ENCODE assay signal across 9 cellular contexts in the genomic region with DNA sequence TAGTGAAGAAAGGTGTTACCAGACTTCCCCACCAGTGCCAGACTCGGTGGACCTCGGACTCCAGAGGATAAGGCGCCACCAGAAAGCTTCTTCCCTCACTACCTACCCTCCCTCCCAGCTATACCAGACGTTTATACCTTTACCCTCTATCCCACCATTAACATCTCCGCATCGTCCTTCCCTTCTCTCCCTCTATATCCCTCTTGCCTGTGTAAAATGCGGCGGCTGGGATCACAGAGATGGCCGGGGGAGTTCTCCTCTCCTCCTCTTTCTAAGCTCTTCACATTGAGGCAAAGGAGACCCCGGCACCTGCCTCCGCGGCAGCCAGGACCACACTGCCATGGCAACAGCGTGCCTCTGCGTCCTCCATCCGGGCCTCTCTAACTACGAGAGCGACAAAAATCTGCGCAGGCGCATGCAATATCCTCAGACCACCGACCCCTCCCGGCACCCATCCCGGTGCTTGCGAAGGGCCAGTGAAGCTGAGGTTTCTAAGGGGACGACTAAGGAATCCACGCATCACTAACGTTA. TPM values are rescaled to one million over a fixed set of nuclear protein-coding genes. Genes with fewer than 3 reads are reported as not detected.
DNase-seq lines count a peak whose midpoint lies in the region; ATAC-seq, FAIRE-seq and TF ChIP-seq lines count a peak whose summit lies in the region.
"Had no signal": no experiment of that assay in that cellular context is flagged by ENCODE, and none has a peak within 500 bp of the region (broad histone marks: within the 10 kb centered on the region; RNA-seq: fewer than 3 reads in every experiment).

A gene (minus strand): TSS at position 394 of the 531 bp plus-strand sequence. CDS start 2,547 bp downstream, outside the sequence.

- H3K79me2 ChIP-seq in Loucy (ENCODE audit: insufficient read depth, low read length): no peaks in the 10 kb centered on the region

- TF ChIP-seq POLR2A in A549 (IDR thresholded peaks at IDR 0.05; ENCODE audit: low read length): no peak

- H3K9me3 ChIP-seq in A549 (peaks cover 4% of the 10 kb centered on the region; the same call in 2 of the 3 replicates), Loucy (ENCODE audit: insufficient read depth, low read depth, low read length) (no peaks in the 10 kb centered on the region), WERI-Rb-1 (ENCODE audit: severe bottlenecking) (no peaks in the 10 kb centered on the region)

- H2AFZ ChIP-seq in Loucy (ENCODE audit: low read length): peak within 1 kb of the TSS; percentile 91

- no peak for FAIRE-seq in A549 (lab: Jason Lieb, UNC)
- peak; percentile 68 for FAIRE-seq in GM19239 (lab: Jason Lieb, UNC)

- H3K4me2 ChIP-seq in A549: peak within 1 kb of the TSS; percentile 57
- H3K4me2 ChIP-seq in Loucy (ENCODE audit: low read depth, low read length, poor library complexity, severe bottlenecking): peak within 1 kb of the TSS; percentile 66
- H3K4me2 ChIP-seq: BLaER1 treated with 17β-estradiol and CSF1 and Interleukin-3, amounts not matched to agents 10 nM and 100 nM had no signal

- peak within 1 kb of the TSS; percentile 70 for H3K9ac ChIP-seq in Loucy (ENCODE audit: low read depth, low read length, poor library complexity, severe bottlenecking)
- H3K9ac ChIP-seq: BLaER1 treated with 17β-estradiol and CSF1 and Interleukin-3, amounts not matched to agents 10 nM and 100 nM had no signal

- DNase-seq in A549 (ENCODE audit: low read depth in 1 of 2, low spot score in 1 of 2) (peak; percentile 7 to 23), GM19239 (ENCODE audit: insufficient read length, low spot score) (peak; percentile 5), WERI-Rb-1 (peak; percentile 87), cardiac fibroblast (ENCODE audit: low read depth in 2 of 2) (peak; percentile 34 to 60), iris pigment epithelial cell (ENCODE audit: low read depth) (peak; percentile 50), AML-193 (lab: John Stamatoyannopoulos, UW) (no peak)
- peak; percentile 41 for DNase-seq in stimulated activated CD4-positive, alpha-beta T cell treated with anti-CD3 and anti-CD28 coated beads, Interleukin-12 subunit alpha, Interleukin-12 subunit beta, amount 100 ng/mL, for 4 hours

- H3K9me2 ChIP-seq in Loucy (replicated peaks; ENCODE audit: low read depth, low read length): no peaks in the 10 kb centered on the region

- 29% methylated on average over 26 of the region's 26 CpGs for WGBS in A549 (ENCODE audit: missing lambda C conversion rate)

- no peaks in the 10 kb centered on the region for H3F3A ChIP-seq in Loucy (ENCODE audit: low read depth)

- peak; percentile 74 to 83 for ATAC-seq in A549

- CTCF ChIA-PET in A549 (lab: Yijun Ruan, JAX): interaction anchor here (0.6 to 1.4 kb wide), 4 partner anchors 10 to 844 kb away, joined by 3 to 4 read pairs (median 4); no protein-coding TSS in a partner anchor

- H3K27me3 ChIP-seq in Loucy (ENCODE audit: insufficient read depth, low read length, poor library complexity, severe bottlenecking) (no peaks in the 10 kb centered on the region), WERI-Rb-1 (ENCODE audit: insufficient read depth, low read depth, severe bottlenecking) (no peaks in the 10 kb centered on the region)
- H3K27me3 ChIP-seq: BLaER1 treated with 17β-estradiol and CSF1 and Interleukin-3, amounts not matched to agents 10 nM and 100 nM had no signal

- POLR2A ChIA-PET in A549 (lab: Yijun Ruan, JAX): no interaction called here

- TF ChIP-seq CTCF in A549 (IDR thresholded peaks at IDR 0.05) (no peak), Loucy (conservative IDR thresholded peaks at IDR 0.05; ENCODE audit: low read length) (no peak), WERI-Rb-1 (IDR thresholded peaks at IDR 0.05; ENCODE audit: low read depth, low read length) (no peak), cardiac fibroblast (IDR thresholded peaks at IDR 0.05; ENCODE audit: low read depth, low read length) (no peak)

- TF ChIP-seq EP300 in A549 (IDR thresholded peaks at IDR 0.05): no peak

- H3K36me3 ChIP-seq in Loucy (ENCODE audit: insufficient read depth, low read length) (no peaks in the 10 kb centered on the region), WERI-Rb-1 (no peaks in the 10 kb centered on the region)
- H3K36me3 ChIP-seq: BLaER1 treated with 17β-estradiol and CSF1 and Interleukin-3, amounts not matched to agents 10 nM and 100 nM had no signal

- H4K20me1 ChIP-seq in Loucy (ENCODE audit: insufficient read depth, low read length, poor library complexity, severe bottlenecking): no peaks in the 10 kb centered on the region
- H4K20me1 ChIP-seq: BLaER1 treated with 17β-estradiol and CSF1 and Interleukin-3, amounts not matched to agents 10 nM and 100 nM had no signal

- H3K4me3 ChIP-seq in A549 (peak within 1 kb of the TSS; percentile 38), Loucy (ENCODE audit: low read length, poor library complexity, severe bottlenecking) (peak within 1 kb of the TSS; percentile 71), WERI-Rb-1 (ENCODE audit: low read depth, low read length) (peak within 1 kb of the TSS; percentile 63), cardiac fibroblast (replicated peaks in 1 of 2; ENCODE audit: low read depth in 2 of 2, low read length in 2 of 2) (peak within 1 kb of the TSS; percentile 48 to 50)
- H3K4me3 ChIP-seq: BLaER1 treated with 17β-estradiol and CSF1 and Interleukin-3, amounts not matched to agents 10 nM and 100 nM had no signal

- H3K27ac ChIP-seq in A549 (no peak within 1 kb of the TSS), WERI-Rb-1 (peak within 1 kb of the TSS; percentile 45)
- H3K27ac ChIP-seq: BLaER1 treated with 17β-estradiol and CSF1 and Interleukin-3, amounts not matched to agents 10 nM and 100 nM had no signal

- H3K4me1 ChIP-seq in A549: no peaks in the 10 kb centered on the region
- peaks cover 4% of the 10 kb centered on the region for H3K4me1 ChIP-seq in Loucy (ENCODE audit: insufficient read depth, low read length, poor library complexity, severe bottlenecking)
- H3K4me1 ChIP-seq: BLaER1 treated with 17β-estradiol and CSF1 and Interleukin-3, amounts not matched to agents 10 nM and 100 nM had no signal

- TF ChIP-seq RAD21 in A549 (conservative IDR thresholded peaks at IDR 0.05 in 1 of 2, IDR thresholded peaks at IDR 0.05 in 1 of 2): no peak

TF ChIP-seq in A549, 52 proteins besides CTCF, POLR2A, EP300 and RAD21:
- TF ChIP-seq CHD4 (IDR thresholded peaks at IDR 0.05; ENCODE audit: borderline replicate concordance) (no peak), GATA3 (IDR thresholded peaks at IDR 0.05; ENCODE audit: borderline replicate concordance) (no peak), FOSL2 (IDR thresholded peaks at IDR 0.05) (no peak), FOSL2 (CRISPR knock-in tag; IDR thresholded peaks at IDR 0.05) (no peak), EHF (CRISPR knock-in tag; IDR thresholded peaks at IDR 0.05) (no peak), ZSCAN20 (CRISPR knock-in tag; IDR thresholded peaks at IDR 0.05) (no peak), PHF8 (IDR thresholded peaks at IDR 0.05; ENCODE audit: borderline replicate concordance, low read depth) (no peak), MAFK (IDR thresholded peaks at IDR 0.05; ENCODE audit: partially characterized antibody) (no peak), RARB (CRISPR knock-in tag; IDR thresholded peaks at IDR 0.05) (no peak)
- TF ChIP-seq, protein P1, sequence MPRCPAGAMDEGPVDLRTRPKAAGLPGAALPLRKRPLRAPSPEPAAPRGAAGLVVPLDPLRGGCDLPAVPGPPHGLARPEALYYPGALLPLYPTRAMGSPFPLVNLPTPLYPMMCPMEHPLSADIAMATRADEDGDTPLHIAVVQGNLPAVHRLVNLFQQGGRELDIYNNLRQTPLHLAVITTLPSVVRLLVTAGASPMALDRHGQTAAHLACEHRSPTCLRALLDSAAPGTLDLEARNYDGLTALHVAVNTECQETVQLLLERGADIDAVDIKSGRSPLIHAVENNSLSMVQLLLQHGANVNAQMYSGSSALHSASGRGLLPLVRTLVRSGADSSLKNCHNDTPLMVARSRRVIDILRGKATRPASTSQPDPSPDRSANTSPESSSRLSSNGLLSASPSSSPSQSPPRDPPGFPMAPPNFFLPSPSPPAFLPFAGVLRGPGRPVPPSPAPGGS (IDR thresholded peaks at IDR 0.05): no peak

RNA-seq across cellular contexts. Expression of the gene that starts here (rescaled TPM):
- polyA plus RNA-seq in A549 (2011; rRNA removed) (0.26 and 0.35 TPM in 2 replicates), A549 (2017; fragmentation: RNase III; extraction: RNeasy Plus Mini Kit Qiagen cat#74134 plus additional on column Dnase treatment) (0.14 to 0.26 TPM (median 0.20 TPM) in 3 replicates)
- 0.03 and 0.07 TPM in 2 replicates for polyA plus RNA-seq in A549 (2012; cell fraction: cytosol; rRNA removed)
- polyA plus RNA-seq in A549 (2012; cell fraction: nucleus; rRNA removed): not detected in 2 replicates
- polyA minus RNA-seq in A549 (2011; rRNA and poly(A)+ RNA removed): 0.17 TPM in 1 of 2 replicates, not detected in the other

Comparison
In these comparisons a context has a peak if more than half of its experiments do, and no peak if none do; other contexts are left out.
1. Peak in DNase-seq, ATAC-seq, H3K4me3 ChIP-seq and H3K4me2 ChIP-seq in A549; RNA of the gene not detected or under 1 TPM.
2. DNase-seq: peak in GM19239 (single experiment), WERI-Rb-1 (single experiment), cardiac fibroblast (2 of 2), iris pigment epithelial cell (single experiment) and stimulated activated CD4-positive, alpha-beta T cell treated with anti-CD3 and anti-CD28 coated beads, Interleukin-12 subunit alpha, Interleukin-12 subunit beta, amount 100 ng/mL, for 4 hours (single experiment); none in AML-193 (0 of 2).
3. Peak in every context shown above with its lines, with median percentiles within 50 percentile points of each other: H3K4me3 ChIP-seq.